ENCODE assay signal across 14 cellular contexts in genomic region chr6:134020543-134020942, GRCh38. TPM values are rescaled to one million over a fixed set of nuclear protein-coding genes. Genes with fewer than 3 reads are reported as not detected.
A peak's percentile ranks its signal among the peaks of the same experiment; 100 is the strongest.
DNase-seq lines count a peak whose midpoint lies in the region; ATAC-seq, FAIRE-seq and TF ChIP-seq lines count a peak whose summit lies in the region.
"Had no signal": no experiment of that assay in that cellular context is flagged by ENCODE, and none has a peak within 500 bp of the region (broad histone marks: within the 10 kb centered on the region; RNA-seq: fewer than 3 reads in every experiment).

No MANE protein-coding gene starts in this region.

- H3K4me2 ChIP-seq in OCI-LY7 (ENCODE audit: low read length): no peak overlapping the region
- H3K4me2 ChIP-seq: BLaER1 had no signal

- 30 to 32% methylated on average over 4 of the region's 4 CpGs for WGBS in gastroesophageal sphincter (ENCODE audit: low coverage in 1 of 2), 2 donors

- H3K9me2 ChIP-seq in OCI-LY7 (ENCODE audit: insufficient read depth, low read length): no peaks in the 10 kb centered on the region

- H3K27me3 ChIP-seq in gastroesophageal sphincter (no peaks in the 10 kb centered on the region), stomach smooth muscle (ENCODE audit: control insufficient read depth in 1 of 2, insufficient read depth in 2 of 2, low read length in 2 of 2) (no peaks in the 10 kb centered on the region)
- H3K27me3 ChIP-seq: BLaER1, SJCRH30 had no signal

- no peaks in the 10 kb centered on the region for H4K20me1 ChIP-seq in OCI-LY7 (ENCODE audit: insufficient read depth, low read length)
- H4K20me1 ChIP-seq: BLaER1 had no signal

- no TSS peak for BruUV-seq in OCI-LY7 (replicated peaks; lab: Mats Ljungman, UMichigan)

- H3K27ac ChIP-seq in OCI-LY7 (ENCODE audit: low read depth, low read length, poor library complexity, severe bottlenecking) (no peak overlapping the region), gastroesophageal sphincter (peak overlapping the region; percentile 49 to 91 (median 73)), stomach smooth muscle (ENCODE audit: low read length) (no peak overlapping the region)
- H3K27ac ChIP-seq: BLaER1, SJCRH30 had no signal

- H3K9me3 ChIP-seq in OCI-LY7 (ENCODE audit: low read length) (no peaks in the 10 kb centered on the region), gastroesophageal sphincter (no peaks in the 10 kb centered on the region), stomach smooth muscle (ENCODE audit: control insufficient read depth in 2 of 2, low read length in 2 of 2) (no peaks in the 10 kb centered on the region)
- H3K9me3 ChIP-seq: BLaER1, SJCRH30 had no signal

- H3K36me3 ChIP-seq in OCI-LY7 (ENCODE audit: insufficient read depth, low read length) (no peaks in the 10 kb centered on the region), gastroesophageal sphincter (peaks cover 0 to 5% of the 10 kb centered on the region in 2 donors), stomach smooth muscle (ENCODE audit: control insufficient read depth in 2 of 2, insufficient read depth in 2 of 2, low read length in 2 of 2) (peaks cover 0 to 4% of the 10 kb centered on the region in 2 donors)
- H3K36me3 ChIP-seq: BLaER1, SJCRH30 had no signal

- H2AFZ ChIP-seq in OCI-LY7 (ENCODE audit: low read length): peak overlapping the region; percentile 71; the same call in 1 of the 2 replicates

- POLR2A ChIA-PET in OCI-LY7 (lab: Charles Lee): interaction anchor here (0.6 kb wide), 2 partner anchors 18 to 47 kb away, joined by 5 to 6 read pairs; no protein-coding TSS in a partner anchor

- DNase-seq in GM12892 (ENCODE audit: insufficient read length) (no peak), OCI-LY7 (ENCODE audit: low spot score) (no peak), NOMO-1 treated with dmso at 0.1 percent for 144 hours (lab: John Stamatoyannopoulos, UW; ENCODE audit: unreplicated experiment) (no peak), GM19240 (ENCODE audit: insufficient read length, low spot score) (no peak)
- DNase-seq: EL, H7, NCI-H1048, NCI-H1694 treated with DMSO at 0.1 percent for 48 hours, NCI-H774, SJCRH30 had no signal

- FAIRE-seq in GM12892 (lab: Jason Lieb, UNC): peak; percentile 58

- H3K9ac ChIP-seq in stomach smooth muscle (ENCODE audit: low read length in 2 of 2): no peak overlapping the region
- H3K9ac ChIP-seq: BLaER1 had no signal

- intact Hi-C loops in OCI-LY7 (cut with micrococcal nuclease; ENCODE audit: unreplicated experiment): no loop called here

- TF ChIP-seq CTCF in OCI-LY7 (conservative IDR thresholded peaks at IDR 0.05; ENCODE audit: low read length) (no peak), gastroesophageal sphincter (IDR thresholded peaks at IDR 0.05) (peak in 1 of 4 experiments; percentile 14)

- no peak for TF ChIP-seq EP300 in gastroesophageal sphincter (IDR thresholded peaks at IDR 0.05)

- H3K4me1 ChIP-seq in OCI-LY7 (ENCODE audit: insufficient read depth, low read length, poor library complexity, severe bottlenecking) (peaks cover 10% of the 10 kb centered on the region), gastroesophageal sphincter (peaks cover 5 to 44% (median 5%) of the 10 kb centered on the region in 3 donors), stomach smooth muscle (ENCODE audit: control insufficient read depth, insufficient read depth, low read length) (no peaks in the 10 kb centered on the region)

- H3K4me3 ChIP-seq in OCI-LY7 (ENCODE audit: low read depth, low read length, poor library complexity, severe bottlenecking) (no peak overlapping the region), gastroesophageal sphincter (peak overlapping the region in 1 of 2 donors; percentile 15), stomach smooth muscle (ENCODE audit: low read length in 2 of 2) (peak overlapping the region; percentile 0 to 5)
- H3K4me3 ChIP-seq: BLaER1, SJCRH30 had no signal

- no peaks in the 10 kb centered on the region for H3K79me2 ChIP-seq in OCI-LY7 (ENCODE audit: insufficient read depth, low read depth, low read length)

- TF ChIP-seq POLR2A in GM12892 (IDR thresholded peaks at IDR 0.05; ENCODE audit: low read depth, low read length): no peak
- no peak for TF ChIP-seq POLR2A in gastroesophageal sphincter (IDR thresholded peaks at IDR 0.05)

- peak; percentile 60 for ATAC-seq in gastroesophageal sphincter
- no peak for ATAC-seq in GM18861 (IDR thresholded peaks at IDR 0.05; ENCODE audit: unreplicated experiment)

- CTCF ChIA-PET in OCI-LY7 (lab: Charles Lee; ENCODE audit: unreplicated experiment): no interaction called here

RNA-seq across cellular contexts. Expression of gene SLC2A12, which starts 31.9 kb away (rescaled TPM):
- polyA plus RNA-seq in GM12892 (2012; ENCODE audit: missing spikeins): 0.30 TPM
- total RNA-seq in OCI-LY7 (2014; rRNA removed; shearing (Covaris generic)): 0.80 and 0.82 TPM in 2 replicates
- total RNA-seq in OCI-LY7 (2022) (1.1 and 1.3 TPM in 2 replicates), gastroesophageal sphincter (10 to 100 TPM; 22.8 to 70.5 (median 42.0) TPM)

Comparison
In these comparisons a context has a peak if more than half of its experiments do, and no peak if none do; other contexts are left out.
1. H3K27ac ChIP-seq: peak in gastroesophageal sphincter (4 of 4); none in OCI-LY7 (single experiment) and stomach smooth muscle (single experiment).
2. RNA of gene SLC2A12, which starts 31.9 kb away (total RNA-seq): 22.8 to 70.5 TPM in gastroesophageal sphincter; 0.80 to 1.3 TPM in OCI-LY7; every median in the first group is over 10 times any median in the second.